Comparison of ENCODE assay signal across 8 cellular contexts in the genomic region with DNA sequence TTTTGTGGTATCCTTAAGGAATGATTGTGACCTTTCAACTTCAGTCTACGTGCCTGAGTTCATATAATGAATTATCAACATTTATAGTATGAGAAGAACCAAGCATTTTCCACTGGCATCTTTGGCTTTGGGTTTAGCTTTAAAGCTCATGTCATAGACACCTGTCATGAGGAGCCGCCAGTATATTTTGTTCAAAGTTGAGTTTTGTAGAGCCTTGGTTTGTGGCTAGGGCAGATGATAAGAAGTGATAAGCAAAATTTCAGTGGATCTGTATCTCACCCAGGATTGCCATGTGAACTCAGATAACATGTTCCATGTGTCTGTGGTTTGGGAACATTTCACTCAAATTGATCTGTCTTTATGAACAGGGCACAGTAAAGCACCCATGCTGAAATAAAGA.
"Had no signal": no experiment of that assay in that cellular context is flagged by ENCODE, and none has a peak within 500 bp of the region (broad histone marks: within the 10 kb centered on the region; RNA-seq: fewer than 3 reads in every experiment).

No MANE protein-coding gene starts in this region.

- FAIRE-seq: G401.6, GM12878, GM12891, GM12892, GM18507, GM19239 had no signal

- H3K4me3 ChIP-seq: GM12878 had no signal

- DNase-seq: GDM1, GF-D8 had no signal

- ATAC-seq: GM12878 had no signal
